ENCODE assay signal across 2 cellular contexts in genomic region chr4:168636506-168637176, GRCh38.
TF ChIP-seq lines count a peak whose summit lies in the region.

No MANE protein-coding gene starts in this region.

TF ChIP-seq in IMR-90, 13 proteins besides CTCF, POLR2A, EP300 and RAD21:
- no peak for TF ChIP-seq CEBPB (IDR thresholded peaks at IDR 0.05; ENCODE audit: low read depth, low read length)
- TF ChIP-seq BHLHE40 (IDR thresholded peaks at IDR 0.05; ENCODE audit: low read depth, low read length), result no peak
- TF ChIP-seq USF2 (IDR thresholded peaks at IDR 0.05; ENCODE audit: low read depth, low read length), result no peak
- TF ChIP-seq RFX5 (IDR thresholded peaks at IDR 0.05; ENCODE audit: low read depth, low read length), result no peak
- TF ChIP-seq FOS (IDR thresholded peaks at IDR 0.05; ENCODE audit: low read depth, low read length), result peak; percentile 69; the same call in 1 of the 2 replicates
- no peak for TF ChIP-seq RCOR1 (IDR thresholded peaks at IDR 0.05; ENCODE audit: insufficient replicate concordance, low read length)
- TF ChIP-seq NFE2L2 (IDR thresholded peaks at IDR 0.05; ENCODE audit: low read depth, low read length), result peak; percentile 47; the same call in 1 of the 2 replicates
- no peak for TF ChIP-seq CHD1 (IDR thresholded peaks at IDR 0.05; ENCODE audit: low read depth, low read length)
- no peak for TF ChIP-seq MXI1 (IDR thresholded peaks at IDR 0.05; ENCODE audit: borderline replicate concordance, low read depth, low read length)
- peak; percentile 16; the same call in 1 of the 2 replicates for TF ChIP-seq MAFK (IDR thresholded peaks at IDR 0.05; ENCODE audit: low read depth, low read length)
- no peak for TF ChIP-seq SMC3 (IDR thresholded peaks at IDR 0.05; ENCODE audit: low read depth, low read length)
- TF ChIP-seq ELK1 (IDR thresholded peaks at IDR 0.05; ENCODE audit: borderline replicate concordance, low read depth, low read length), result no peak
- no peak for TF ChIP-seq MAZ (IDR thresholded peaks at IDR 0.05; ENCODE audit: borderline replicate concordance, low read depth, low read length)

TF ChIP-seq in endothelial cell of umbilical vein, 7 proteins besides CTCF, POLR2A, EP300 and RAD21:
- TF ChIP-seq JUN (IDR thresholded peaks at IDR 0.05; ENCODE audit: borderline replicate concordance, insufficient read depth, insufficient read length, low read depth) (no peak), EZH2 (IDR thresholded peaks at IDR 0.05; ENCODE audit: borderline replicate concordance, low read depth, low read length, severe bottlenecking) (no peak), GATA2 (IDR thresholded peaks at IDR 0.05; ENCODE audit: insufficient read depth, insufficient read length, low read depth, low read length) (peak; percentile 89), FOS (IDR thresholded peaks at IDR 0.05; ENCODE audit: borderline replicate concordance, insufficient read depth, low read length) (peak; percentile 49), POLR2AphosphoS5 (IDR thresholded peaks at IDR 0.05; ENCODE audit: insufficient read depth, low read depth, low read length) (no peak), MYC (IDR thresholded peaks at IDR 0.05; ENCODE audit: low read depth, low read length) (no peak)
